Comparison of ENCODE assay signal across 9 cellular contexts in the genomic region with DNA sequence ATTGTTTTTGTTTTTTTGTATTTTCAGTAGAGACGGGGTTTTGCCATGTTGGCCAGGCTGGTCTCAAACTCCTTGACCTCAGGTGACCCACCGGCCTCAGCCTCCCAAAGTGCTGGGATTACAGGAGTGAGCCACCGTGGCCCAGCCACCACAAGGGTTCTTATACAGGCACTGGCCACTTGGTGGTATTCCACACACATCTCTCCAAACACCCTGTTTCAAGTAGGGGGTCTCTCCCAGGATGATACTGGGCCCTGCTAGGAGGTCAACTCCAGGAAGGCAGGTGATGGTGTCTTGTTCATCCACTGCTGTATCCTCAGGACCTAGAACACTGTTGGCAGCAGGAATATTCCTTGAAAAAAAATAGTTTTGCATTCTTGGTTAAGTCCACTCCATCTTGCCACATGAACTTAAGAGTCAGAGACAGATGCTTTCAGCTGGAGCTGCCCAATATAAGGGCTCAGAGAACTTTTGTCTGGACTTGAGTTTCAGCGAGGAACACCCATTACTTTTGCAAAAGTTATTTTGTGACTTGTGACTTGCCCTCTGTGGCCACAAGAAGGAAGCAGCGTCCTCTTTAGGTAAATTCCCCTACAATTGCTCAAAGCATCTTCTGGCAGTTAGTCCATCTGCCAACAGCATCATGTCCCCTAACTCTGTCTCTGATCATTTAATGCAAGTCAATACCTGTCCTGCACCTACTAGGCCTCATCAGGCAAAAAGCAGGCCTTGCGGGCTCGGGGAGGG. TPM values are rescaled to one million over a fixed set of nuclear protein-coding genes. Genes with fewer than 3 reads are reported as not detected.
DNase-seq lines count a peak whose midpoint lies in the region; ATAC-seq and TF ChIP-seq lines count a peak whose summit lies in the region.
"Had no signal": no experiment of that assay in that cellular context is flagged by ENCODE, and none has a peak within 500 bp of the region (broad histone marks: within the 10 kb centered on the region; RNA-seq: fewer than 3 reads in every experiment).

No MANE protein-coding gene starts in this region.

- no peak for TF ChIP-seq CTCF in activated B cell treated with CpG ODN at 0.5 μM for 24 hours (IDR thresholded peaks at IDR 0.05)

- H3K36me3 Mint-ChIP-seq in activated B cell treated with CpG ODN at 0.5 μM for 24 hours (ENCODE audit: low read depth), result peaks cover 3% of the 10 kb centered on the region
- H3K36me3 Mint-ChIP-seq in activated T-cell treated with anti-CD3 and anti-CD28 coated beads, Interleukin-2, amount 50 U/mL, for 4 hours (ENCODE audit: insufficient read depth), result no peaks in the 10 kb centered on the region

- ATAC-seq in activated B cell treated with CpG ODN at 0.5 μM for 24 hours (ENCODE audit: low read depth) (no peak), HG03025 (IDR thresholded peaks at IDR 0.05; ENCODE audit: low FRiP score, unreplicated experiment) (no peak)
- no peak for ATAC-seq in activated T-cell treated with anti-CD3 and anti-CD28 coated beads, Interleukin-2, amount 50 U/mL, for 4 hours

- POLR2A ChIA-PET in HEK293T (lab: Yijun Ruan, JAX) (no interaction called here), activated B cell treated with CpG ODN at 0.5 μM for 24 hours (lab: Charles Lee) (interaction anchor here (2.3 kb wide), 1 partner anchor 8 kb away, joined by 24 read pairs; no protein-coding TSS in a partner anchor)

- intact Hi-C loops in activated B cell treated with CpG ODN at 0.5 μM for 24 hours (cut with micrococcal nuclease), result loop anchor here (1.0 to 10.0 kb wide), 2 partner anchors 7 to 236 kb away; no protein-coding TSS in a partner anchor

- H3K9me3 Mint-ChIP-seq in activated B cell treated with CpG ODN at 0.5 μM for 24 hours, result peaks cover 2% of the 10 kb centered on the region
- H3K9me3 Mint-ChIP-seq in activated T-cell treated with anti-CD3 and anti-CD28 coated beads, Interleukin-2, amount 50 U/mL, for 4 hours, result peaks cover 4% of the 10 kb centered on the region

- H3K27ac Mint-ChIP-seq in activated B cell treated with CpG ODN at 0.5 μM for 24 hours, result peak overlapping the region; percentile 82

- H3K4me1 Mint-ChIP-seq in activated B cell treated with CpG ODN at 0.5 μM for 24 hours, result peaks cover 49% of the 10 kb centered on the region
- H3K4me1 Mint-ChIP-seq in activated T-cell treated with anti-CD3 and anti-CD28 coated beads, Interleukin-2, amount 50 U/mL, for 4 hours (ENCODE audit: low read depth), result peaks cover 25% of the 10 kb centered on the region

- H3K4me3 Mint-ChIP-seq in activated B cell treated with CpG ODN at 0.5 μM for 24 hours, result no peak overlapping the region
- H3K4me3 Mint-ChIP-seq in activated T-cell treated with anti-CD3 and anti-CD28 coated beads, Interleukin-2, amount 50 U/mL, for 4 hours, result no peak overlapping the region

- CTCF ChIA-PET in HEK293T (lab: Yijun Ruan, JAX) (interaction anchor here (0.8 kb wide), 1 partner anchor 99 kb away, joined by 3 read pairs; the partner anchor contains the start of gene POLR3E), activated B cell treated with CpG ODN at 0.5 μM for 24 hours (lab: Charles Lee) (interaction anchor here (1.4 to 1.9 kb wide), 3 partner anchors 98 to 102 kb away, joined by 4 to 6 read pairs (median 5); partner anchors contain the start of gene POLR3E)

- peak; percentile 38 to 40 for DNase-seq in AML-193 (lab: John Stamatoyannopoulos, UW)
- peak; percentile 4 for DNase-seq in HEK293T (ENCODE audit: extremely low spot score)
- DNase-seq in activated B cell treated with CpG ODN at 0.5 μM for 24 hours, result no peak
- peak; percentile 34 for DNase-seq in myocyte (ENCODE audit: low read depth)
- no peak for DNase-seq in NCI-H2196 (lab: John Stamatoyannopoulos, UW; ENCODE audit: unreplicated experiment)
- no peak for DNase-seq in activated T-cell treated with anti-CD3 and anti-CD28 coated beads, Interleukin-2, amount 50 U/mL, for 4 hours
- no peak for DNase-seq in NK-92 (lab: John Stamatoyannopoulos, UW; ENCODE audit: unreplicated experiment)
- DNase-seq: activated gamma-delta T cell had no signal

- peaks cover 2% of the 10 kb centered on the region for H3K27me3 Mint-ChIP-seq in activated B cell treated with CpG ODN at 0.5 μM for 24 hours
- H3K27me3 Mint-ChIP-seq in activated T-cell treated with anti-CD3 and anti-CD28 coated beads, Interleukin-2, amount 50 U/mL, for 4 hours (ENCODE audit: low read depth), result peaks cover 2% of the 10 kb centered on the region

TF ChIP-seq in HEK293T, 16 proteins besides CTCF, POLR2A, EP300 and RAD21:
- TF ChIP-seq TARDBP (IDR thresholded peaks at IDR 0.05) (no peak), FOXM1 (IDR thresholded peaks at IDR 0.05; ENCODE audit: borderline replicate concordance) (no peak), SUZ12 (IDR thresholded peaks at IDR 0.05) (no peak), FOXA1 (IDR thresholded peaks at IDR 0.05) (no peak), PKNOX1 (IDR thresholded peaks at IDR 0.05) (no peak), CTBP1 (IDR thresholded peaks at IDR 0.05; ENCODE audit: borderline replicate concordance) (no peak), BHLHE40 (IDR thresholded peaks at IDR 0.05; ENCODE audit: borderline replicate concordance) (no peak), FOXK2 (IDR thresholded peaks at IDR 0.05) (no peak), ARNT (IDR thresholded peaks at IDR 0.05) (no peak), HDGF (IDR thresholded peaks at IDR 0.05; ENCODE audit: borderline replicate concordance) (no peak), L3MBTL2 (conservative IDR thresholded peaks at IDR 0.05) (no peak), ELF4 (IDR thresholded peaks at IDR 0.05) (no peak), ZNF384 (IDR thresholded peaks at IDR 0.05) (no peak)

RNA-seq across cellular contexts. Expression of gene EEF2K, which starts 7.4 kb away (rescaled TPM):
- 26.5 and 29.7 TPM in 2 replicates for total RNA-seq in activated B cell treated with CpG ODN at 0.5 μM for 24 hours
- 19.8 and 22.2 TPM in 2 replicates for total RNA-seq in myocyte
- polyA plus RNA-seq in myocyte (2012), result 10.4 TPM
- 10 to 100 TPM; 17.8 to 22.8 (median 19.1) TPM for total RNA-seq in activated T-cell treated with anti-CD3 and anti-CD28 coated beads, Interleukin-2, amount 50 U/mL, for 4 hours

RNA-seq across cellular contexts. Expression of gene SDR42E2, which starts 36.4 kb away (rescaled TPM):
- 0.18 and 0.22 TPM in 2 replicates for total RNA-seq in activated B cell treated with CpG ODN at 0.5 μM for 24 hours
- total RNA-seq in myocyte, result not detected in 2 replicates
- 0.04 TPM for polyA plus RNA-seq in myocyte (2012)
- total RNA-seq in activated T-cell treated with anti-CD3 and anti-CD28 coated beads, Interleukin-2, amount 50 U/mL, for 4 hours, result not detected

Comparison
In these comparisons a context has a peak if more than half of its experiments do, and no peak if none do; other contexts are left out.
1. DNase-seq: peak in AML-193 (2 of 2), HEK293T (single experiment) and myocyte (single experiment); none in activated B cell treated with CpG ODN at 0.5 μM for 24 hours (single experiment), NCI-H2196 (single experiment), activated T-cell treated with anti-CD3 and anti-CD28 coated beads, Interleukin-2, amount 50 U/mL, for 4 hours (single experiment) and NK-92 (single experiment).